1 cellular context compared by ENCODE assay signal in genomic region chr4:109398928-109399327, GRCh38.
TF ChIP-seq lines count a peak whose summit lies in the region.

No MANE protein-coding gene starts in this region.

TF ChIP-seq in GM23338, 12 proteins besides CTCF, POLR2A, EP300 and RAD21 (continued from another document):
- TF ChIP-seq ZNF462 (CRISPR knock-in tag; IDR thresholded peaks at IDR 0.05) (no peak), ETS1 (IDR thresholded peaks at IDR 0.05) (no peak), STAT1 (IDR thresholded peaks at IDR 0.05; ENCODE audit: unreplicated experiment) (no peak), JUNB (IDR thresholded peaks at IDR 0.05; ENCODE audit: unreplicated experiment) (no peak)
